9 cellular contexts compared by ENCODE assay signal in genomic region chr1:2587071-2587859, GRCh38. TPM values are rescaled to one million over a fixed set of nuclear protein-coding genes. Genes with fewer than 3 reads are reported as not detected.
A peak's percentile ranks its signal among the peaks of the same experiment; 100 is the strongest.
DNase-seq lines count a peak whose midpoint lies in the region; ATAC-seq and TF ChIP-seq lines count a peak whose summit lies in the region.
"Had no signal": no experiment of that assay in that cellular context is flagged by ENCODE, and none has a peak within 500 bp of the region (broad histone marks: within the 10 kb centered on the region; RNA-seq: fewer than 3 reads in every experiment).

No MANE protein-coding gene starts in this region.

- H3K9me3 Mint-ChIP-seq in Caco-2 (ENCODE audit: unreplicated experiment) (no peaks in the 10 kb centered on the region), activated B cell treated with CpG ODN at 0.5 μM for 24 hours (no peaks in the 10 kb centered on the region)

- no peaks in the 10 kb centered on the region for H3K4me1 Mint-ChIP-seq in Caco-2 (ENCODE audit: low read depth, unreplicated experiment)
- peaks cover 38% of the 10 kb centered on the region for H3K4me1 Mint-ChIP-seq in activated B cell treated with CpG ODN at 0.5 μM for 24 hours

- H3K4me1 ChIP-seq in Caco-2, result peaks cover 6% of the 10 kb centered on the region; the same call in 1 of the 2 replicates

- no peaks in the 10 kb centered on the region for H3K27me3 ChIP-seq in Caco-2 (replicated peaks; ENCODE audit: control insufficient read depth, insufficient read depth, low read length)

- intact Hi-C loops in Caco-2 (cut with micrococcal nuclease; ENCODE audit: unreplicated experiment), result loop anchor here (2.0 to 5.0 kb wide), 2 partner anchors 56 to 60 kb away; partner anchors contain the start of gene PANK4
- intact Hi-C loops in activated B cell treated with CpG ODN at 0.5 μM for 24 hours (cut with micrococcal nuclease), result loop anchor here (2.0 to 10.0 kb wide), 3 partner anchors 286 to 1318 kb away; partner anchors contain the start of genes C1orf174 and NADK

- no peaks in the 10 kb centered on the region for H3K36me3 ChIP-seq in Caco-2 (ENCODE audit: control insufficient read depth, insufficient read depth, low read length)

- H3K4me3 Mint-ChIP-seq in Caco-2 (ENCODE audit: unreplicated experiment), result peak overlapping the region; percentile 79
- H3K4me3 Mint-ChIP-seq in activated B cell treated with CpG ODN at 0.5 μM for 24 hours, result peak overlapping the region; percentile 78

- CTCF ChIA-PET in Caco-2 (lab: Charles Lee), result interaction anchor here (0.6 kb wide), 2 partner anchors 272 to 392 kb away, joined by 3 to 6 read pairs; partner anchors contain the start of gene FAAP20
- CTCF ChIA-PET in activated B cell treated with CpG ODN at 0.5 μM for 24 hours (lab: Charles Lee), result interaction anchor here (1.0 to 2.3 kb wide), 3 partner anchors 25 to 172 kb away, joined by 3 to 8 read pairs (median 3); no protein-coding TSS in a partner anchor

- H3K36me3 Mint-ChIP-seq in Caco-2 (ENCODE audit: insufficient read depth, unreplicated experiment) (peaks cover 5% of the 10 kb centered on the region), activated B cell treated with CpG ODN at 0.5 μM for 24 hours (ENCODE audit: low read depth) (peaks cover 2% of the 10 kb centered on the region)

- POLR2A ChIA-PET in Caco-2 (lab: Charles Lee), result no interaction called here
- POLR2A ChIA-PET in activated B cell treated with CpG ODN at 0.5 μM for 24 hours (lab: Charles Lee), result interaction anchor here (0.7 to 8.1 kb wide), 8 partner anchors 10 to 287 kb away, joined by 3 to 224 read pairs (median 12); partner anchors contain the start of genes PANK4 and TNFRSF14

- ATAC-seq in HG02884 (IDR thresholded peaks at IDR 0.05; ENCODE audit: unreplicated experiment), result peak; percentile 2
- ATAC-seq in activated B cell treated with CpG ODN at 0.5 μM for 24 hours (ENCODE audit: low read depth), result no peak
- ATAC-seq in GM21723 (IDR thresholded peaks at IDR 0.05; ENCODE audit: unreplicated experiment), result no peak

- peak in 1 of 2 experiments; percentile 37 for DNase-seq in Caco-2
- no peak for DNase-seq in activated B cell treated with CpG ODN at 0.5 μM for 24 hours
- DNase-seq in fibroblast of gingiva (ENCODE audit: low read depth), result peak; percentile 10
- peak; percentile 9 for DNase-seq in pons (ENCODE audit: low spot score)
- no peak for DNase-seq in GM19240 (ENCODE audit: insufficient read length, low spot score)
- DNase-seq in COLO829 (ENCODE audit: low spot score), result no peak

- no peaks in the 10 kb centered on the region for H3K9me3 ChIP-seq in Caco-2

- TF ChIP-seq CTCF in Caco-2 (IDR thresholded peaks at IDR 0.05; ENCODE audit: insufficient read depth in 1 of 2, low read depth in 1 of 2, low read length in 1 of 2, severe bottlenecking in 1 of 2, unreplicated experiment in 1 of 2), result no peak
- TF ChIP-seq CTCF in activated B cell treated with CpG ODN at 0.5 μM for 24 hours (IDR thresholded peaks at IDR 0.05), result no peak

- peak overlapping the region; percentile 76 for H3K4me3 ChIP-seq in Caco-2 (ENCODE audit: low read depth, low read length)

- H3K27ac Mint-ChIP-seq in Caco-2 (ENCODE audit: unreplicated experiment) (no peak overlapping the region), activated B cell treated with CpG ODN at 0.5 μM for 24 hours (no peak overlapping the region)

- H3K27me3 Mint-ChIP-seq in Caco-2 (ENCODE audit: insufficient read depth, unreplicated experiment) (no peaks in the 10 kb centered on the region), activated B cell treated with CpG ODN at 0.5 μM for 24 hours (no peaks in the 10 kb centered on the region)

- BruUV-seq in Caco-2 (replicated peaks; lab: Mats Ljungman, UMichigan), result no TSS peak

RNA-seq across cellular contexts. Expression of gene PRXL2B, which starts 0.7 kb away (rescaled TPM):
- total RNA-seq in Caco-2 (2022), result 16.2 and 16.8 TPM in 2 replicates
- 12.6 and 13.5 TPM in 2 replicates for total RNA-seq in activated B cell treated with CpG ODN at 0.5 μM for 24 hours

RNA-seq across cellular contexts. Expression of gene TNFRSF14, which starts 31.1 kb away (rescaled TPM):
- total RNA-seq in Caco-2 (2022) (1.5 and 3.2 TPM in 2 replicates), activated B cell treated with CpG ODN at 0.5 μM for 24 hours (140 and 148 TPM in 2 replicates)

RNA-seq across cellular contexts. Expression of gene MMEL1, which starts 45.6 kb away (rescaled TPM):
- not detected in 2 replicates for total RNA-seq in Caco-2 (2022)
- total RNA-seq in activated B cell treated with CpG ODN at 0.5 μM for 24 hours, result not detected in 2 replicates

RNA-seq across cellular contexts. Expression of gene HES5, which starts 57.2 kb away (rescaled TPM):
- not detected in 2 replicates for total RNA-seq in Caco-2 (2022)
- total RNA-seq in activated B cell treated with CpG ODN at 0.5 μM for 24 hours, result not detected in 2 replicates
- total RNA-seq: T-helper 2 cell treated with Interferon-gamma antibody and Interleukin-4, amounts not matched to agents 100 ng/mL and 5 ng/mL, for 36 hours had no signal

Comparison
In these comparisons a context has a peak if more than half of its experiments do, and no peak if none do; other contexts are left out.
1. DNase-seq: peak in fibroblast of gingiva (single experiment) and pons (single experiment); none in activated B cell treated with CpG ODN at 0.5 μM for 24 hours (single experiment), GM19240 (single experiment) and COLO829 (single experiment).
2. RNA of gene TNFRSF14, which starts 31.1 kb away (total RNA-seq): 140 to 148 TPM in activated B cell treated with CpG ODN at 0.5 μM for 24 hours; 1.5 to 3.2 TPM in Caco-2; every median in the first group is over 10 times any median in the second.